ENCODE assay signal across 1 cellular context in genomic region chr4:55729306-55730142, GRCh38.
TF ChIP-seq lines count a peak whose summit lies in the region.

No MANE protein-coding gene starts in this region.

TF ChIP-seq in K562, 482 proteins besides CTCF, POLR2A, EP300 and RAD21 (continued from another document and continues in another):
- TF ChIP-seq, protein P1, sequence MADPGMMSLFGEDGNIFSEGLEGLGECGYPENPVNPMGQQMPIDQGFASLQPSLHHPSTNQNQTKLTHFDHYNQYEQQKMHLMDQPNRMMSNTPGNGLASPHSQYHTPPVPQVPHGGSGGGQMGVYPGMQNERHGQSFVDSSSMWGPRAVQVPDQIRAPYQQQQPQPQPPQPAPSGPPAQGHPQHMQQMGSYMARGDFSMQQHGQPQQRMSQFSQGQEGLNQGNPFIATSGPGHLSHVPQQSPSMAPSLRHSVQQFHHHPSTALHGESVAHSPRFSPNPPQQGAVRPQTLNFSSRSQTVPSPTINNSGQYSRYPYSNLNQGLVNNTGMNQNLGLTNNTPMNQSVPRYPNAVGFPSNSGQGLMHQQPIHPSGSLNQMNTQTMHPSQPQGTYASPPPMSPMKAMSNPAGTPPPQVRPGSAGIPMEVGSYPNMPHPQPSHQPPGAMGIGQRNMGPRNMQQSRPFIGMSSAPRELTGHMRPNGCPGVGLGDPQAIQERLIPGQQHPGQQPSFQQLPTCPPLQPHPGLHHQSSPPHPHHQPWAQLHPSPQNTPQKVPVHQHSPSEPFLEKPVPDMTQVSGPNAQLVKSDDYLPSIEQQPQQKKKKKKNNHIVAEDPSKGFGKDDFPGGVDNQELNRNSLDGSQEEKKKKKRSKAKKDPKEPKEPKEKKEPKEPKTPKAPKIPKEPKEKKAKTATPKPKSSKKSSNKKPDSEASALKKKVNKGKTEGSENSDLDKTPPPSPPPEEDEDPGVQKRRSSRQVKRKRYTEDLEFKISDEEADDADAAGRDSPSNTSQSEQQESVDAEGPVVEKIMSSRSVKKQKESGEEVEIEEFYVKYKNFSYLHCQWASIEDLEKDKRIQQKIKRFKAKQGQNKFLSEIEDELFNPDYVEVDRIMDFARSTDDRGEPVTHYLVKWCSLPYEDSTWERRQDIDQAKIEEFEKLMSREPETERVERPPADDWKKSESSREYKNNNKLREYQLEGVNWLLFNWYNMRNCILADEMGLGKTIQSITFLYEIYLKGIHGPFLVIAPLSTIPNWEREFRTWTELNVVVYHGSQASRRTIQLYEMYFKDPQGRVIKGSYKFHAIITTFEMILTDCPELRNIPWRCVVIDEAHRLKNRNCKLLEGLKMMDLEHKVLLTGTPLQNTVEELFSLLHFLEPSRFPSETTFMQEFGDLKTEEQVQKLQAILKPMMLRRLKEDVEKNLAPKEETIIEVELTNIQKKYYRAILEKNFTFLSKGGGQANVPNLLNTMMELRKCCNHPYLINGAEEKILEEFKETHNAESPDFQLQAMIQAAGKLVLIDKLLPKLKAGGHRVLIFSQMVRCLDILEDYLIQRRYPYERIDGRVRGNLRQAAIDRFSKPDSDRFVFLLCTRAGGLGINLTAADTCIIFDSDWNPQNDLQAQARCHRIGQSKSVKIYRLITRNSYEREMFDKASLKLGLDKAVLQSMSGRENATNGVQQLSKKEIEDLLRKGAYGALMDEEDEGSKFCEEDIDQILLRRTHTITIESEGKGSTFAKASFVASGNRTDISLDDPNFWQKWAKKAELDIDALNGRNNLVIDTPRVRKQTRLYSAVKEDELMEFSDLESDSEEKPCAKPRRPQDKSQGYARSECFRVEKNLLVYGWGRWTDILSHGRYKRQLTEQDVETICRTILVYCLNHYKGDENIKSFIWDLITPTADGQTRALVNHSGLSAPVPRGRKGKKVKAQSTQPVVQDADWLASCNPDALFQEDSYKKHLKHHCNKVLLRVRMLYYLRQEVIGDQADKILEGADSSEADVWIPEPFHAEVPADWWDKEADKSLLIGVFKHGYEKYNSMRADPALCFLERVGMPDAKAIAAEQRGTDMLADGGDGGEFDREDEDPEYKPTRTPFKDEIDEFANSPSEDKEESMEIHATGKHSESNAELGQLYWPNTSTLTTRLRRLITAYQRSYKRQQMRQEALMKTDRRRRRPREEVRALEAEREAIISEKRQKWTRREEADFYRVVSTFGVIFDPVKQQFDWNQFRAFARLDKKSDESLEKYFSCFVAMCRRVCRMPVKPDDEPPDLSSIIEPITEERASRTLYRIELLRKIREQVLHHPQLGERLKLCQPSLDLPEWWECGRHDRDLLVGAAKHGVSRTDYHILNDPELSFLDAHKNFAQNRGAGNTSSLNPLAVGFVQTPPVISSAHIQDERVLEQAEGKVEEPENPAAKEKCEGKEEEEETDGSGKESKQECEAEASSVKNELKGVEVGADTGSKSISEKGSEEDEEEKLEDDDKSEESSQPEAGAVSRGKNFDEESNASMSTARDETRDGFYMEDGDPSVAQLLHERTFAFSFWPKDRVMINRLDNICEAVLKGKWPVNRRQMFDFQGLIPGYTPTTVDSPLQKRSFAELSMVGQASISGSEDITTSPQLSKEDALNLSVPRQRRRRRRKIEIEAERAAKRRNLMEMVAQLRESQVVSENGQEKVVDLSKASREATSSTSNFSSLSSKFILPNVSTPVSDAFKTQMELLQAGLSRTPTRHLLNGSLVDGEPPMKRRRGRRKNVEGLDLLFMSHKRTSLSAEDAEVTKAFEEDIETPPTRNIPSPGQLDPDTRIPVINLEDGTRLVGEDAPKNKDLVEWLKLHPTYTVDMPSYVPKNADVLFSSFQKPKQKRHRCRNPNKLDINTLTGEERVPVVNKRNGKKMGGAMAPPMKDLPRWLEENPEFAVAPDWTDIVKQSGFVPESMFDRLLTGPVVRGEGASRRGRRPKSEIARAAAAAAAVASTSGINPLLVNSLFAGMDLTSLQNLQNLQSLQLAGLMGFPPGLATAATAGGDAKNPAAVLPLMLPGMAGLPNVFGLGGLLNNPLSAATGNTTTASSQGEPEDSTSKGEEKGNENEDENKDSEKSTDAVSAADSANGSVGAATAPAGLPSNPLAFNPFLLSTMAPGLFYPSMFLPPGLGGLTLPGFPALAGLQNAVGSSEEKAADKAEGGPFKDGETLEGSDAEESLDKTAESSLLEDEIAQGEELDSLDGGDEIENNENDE (IDR thresholded peaks at IDR 0.05; ENCODE audit: low read depth, low read length) = no peak
- TF ChIP-seq, protein P2, sequence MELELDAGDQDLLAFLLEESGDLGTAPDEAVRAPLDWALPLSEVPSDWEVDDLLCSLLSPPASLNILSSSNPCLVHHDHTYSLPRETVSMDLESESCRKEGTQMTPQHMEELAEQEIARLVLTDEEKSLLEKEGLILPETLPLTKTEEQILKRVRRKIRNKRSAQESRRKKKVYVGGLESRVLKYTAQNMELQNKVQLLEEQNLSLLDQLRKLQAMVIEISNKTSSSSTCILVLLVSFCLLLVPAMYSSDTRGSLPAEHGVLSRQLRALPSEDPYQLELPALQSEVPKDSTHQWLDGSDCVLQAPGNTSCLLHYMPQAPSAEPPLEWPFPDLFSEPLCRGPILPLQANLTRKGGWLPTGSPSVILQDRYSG (tag; conservative IDR thresholded peaks at IDR 0.05; ENCODE audit: low read depth) = no peak
- TF ChIP-seq ZNF79 (CRISPR knock-in tag; IDR thresholded peaks at IDR 0.05; ENCODE audit: low read depth) (no peak), GATAD2B (IDR thresholded peaks at IDR 0.05; ENCODE audit: borderline replicate concordance) (peak; percentile 25; the same call in 1 of the 2 replicates), PRDM10 (IDR thresholded peaks at IDR 0.05; ENCODE audit: partially characterized antibody) (peak; percentile 76), HNRNPLL (IDR thresholded peaks at IDR 0.05; ENCODE audit: low read depth, low read length, poor library complexity, severe bottlenecking) (no peak), NCOA1 (IDR thresholded peaks at IDR 0.05; ENCODE audit: low read depth) (peak; percentile 94), ZNF263 (CRISPR knock-in tag; IDR thresholded peaks at IDR 0.05; ENCODE audit: borderline replicate concordance) (no peak), RERE (CRISPR knock-in tag; IDR thresholded peaks at IDR 0.05; ENCODE audit: borderline replicate concordance) (no peak), RFX1 (IDR thresholded peaks at IDR 0.05) (no peak), MYC (IDR thresholded peaks at IDR 0.05; ENCODE audit: low read depth, low read length) (peak; percentile 51; the same call in 1 of the 2 replicates), MYC (CRISPR knock-in tag; IDR thresholded peaks at IDR 0.05; ENCODE audit: borderline replicate concordance, low read depth) (no peak), CREB1 (IDR thresholded peaks at IDR 0.05) (0 out of 2 replicates have a peak, but pooled peaks have one; percentile 29), CREB1 (CRISPR knock-in tag; IDR thresholded peaks at IDR 0.05) (no peak), NFRKB (IDR thresholded peaks at IDR 0.05; ENCODE audit: low read depth) (peak; percentile 73; the same call in 1 of the 2 replicates), ZBTB8A (IDR thresholded peaks at IDR 0.05; ENCODE audit: partially characterized antibody) (no peak), DMBX1 (CRISPR knock-in tag; IDR thresholded peaks at IDR 0.05; ENCODE audit: borderline replicate concordance) (no peak), TRIM24 (IDR thresholded peaks at IDR 0.05) (peak; percentile 78 to 87), TBL1XR1 (IDR thresholded peaks at IDR 0.05; ENCODE audit: low read length in 2 of 2) (peak in 1 of 2 experiments; percentile 89; a peak in 3 of 4 replicates), SLC30A9 (CRISPR knock-in tag; IDR thresholded peaks at IDR 0.05) (no peak), ZNF589 (CRISPR knock-in tag; IDR thresholded peaks at IDR 0.05; ENCODE audit: low read depth) (no peak), LEF1 (IDR thresholded peaks at IDR 0.05) (peak; percentile 98), ATF1 (CRISPR knock-in tag; IDR thresholded peaks at IDR 0.05) (no peak), ATF1 (tag; IDR thresholded peaks at IDR 0.05) (0 out of 2 replicates have a peak, but pooled peaks have one; percentile 31), ZNF140 (CRISPR knock-in tag; IDR thresholded peaks at IDR 0.05) (no peak), COPS2 (conservative IDR thresholded peaks at IDR 0.05) (no peak), ZKSCAN8 (CRISPR knock-in tag; IDR thresholded peaks at IDR 0.05) (no peak)
- TF ChIP-seq, protein P3, sequence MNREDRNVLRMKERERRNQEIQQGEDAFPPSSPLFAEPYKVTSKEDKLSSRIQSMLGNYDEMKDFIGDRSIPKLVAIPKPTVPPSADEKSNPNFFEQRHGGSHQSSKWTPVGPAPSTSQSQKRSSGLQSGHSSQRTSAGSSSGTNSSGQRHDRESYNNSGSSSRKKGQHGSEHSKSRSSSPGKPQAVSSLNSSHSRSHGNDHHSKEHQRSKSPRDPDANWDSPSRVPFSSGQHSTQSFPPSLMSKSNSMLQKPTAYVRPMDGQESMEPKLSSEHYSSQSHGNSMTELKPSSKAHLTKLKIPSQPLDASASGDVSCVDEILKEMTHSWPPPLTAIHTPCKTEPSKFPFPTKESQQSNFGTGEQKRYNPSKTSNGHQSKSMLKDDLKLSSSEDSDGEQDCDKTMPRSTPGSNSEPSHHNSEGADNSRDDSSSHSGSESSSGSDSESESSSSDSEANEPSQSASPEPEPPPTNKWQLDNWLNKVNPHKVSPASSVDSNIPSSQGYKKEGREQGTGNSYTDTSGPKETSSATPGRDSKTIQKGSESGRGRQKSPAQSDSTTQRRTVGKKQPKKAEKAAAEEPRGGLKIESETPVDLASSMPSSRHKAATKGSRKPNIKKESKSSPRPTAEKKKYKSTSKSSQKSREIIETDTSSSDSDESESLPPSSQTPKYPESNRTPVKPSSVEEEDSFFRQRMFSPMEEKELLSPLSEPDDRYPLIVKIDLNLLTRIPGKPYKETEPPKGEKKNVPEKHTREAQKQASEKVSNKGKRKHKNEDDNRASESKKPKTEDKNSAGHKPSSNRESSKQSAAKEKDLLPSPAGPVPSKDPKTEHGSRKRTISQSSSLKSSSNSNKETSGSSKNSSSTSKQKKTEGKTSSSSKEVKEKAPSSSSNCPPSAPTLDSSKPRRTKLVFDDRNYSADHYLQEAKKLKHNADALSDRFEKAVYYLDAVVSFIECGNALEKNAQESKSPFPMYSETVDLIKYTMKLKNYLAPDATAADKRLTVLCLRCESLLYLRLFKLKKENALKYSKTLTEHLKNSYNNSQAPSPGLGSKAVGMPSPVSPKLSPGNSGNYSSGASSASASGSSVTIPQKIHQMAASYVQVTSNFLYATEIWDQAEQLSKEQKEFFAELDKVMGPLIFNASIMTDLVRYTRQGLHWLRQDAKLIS (CRISPR knock-in tag; IDR thresholded peaks at IDR 0.05) = no peak
- TF ChIP-seq, protein P4, sequence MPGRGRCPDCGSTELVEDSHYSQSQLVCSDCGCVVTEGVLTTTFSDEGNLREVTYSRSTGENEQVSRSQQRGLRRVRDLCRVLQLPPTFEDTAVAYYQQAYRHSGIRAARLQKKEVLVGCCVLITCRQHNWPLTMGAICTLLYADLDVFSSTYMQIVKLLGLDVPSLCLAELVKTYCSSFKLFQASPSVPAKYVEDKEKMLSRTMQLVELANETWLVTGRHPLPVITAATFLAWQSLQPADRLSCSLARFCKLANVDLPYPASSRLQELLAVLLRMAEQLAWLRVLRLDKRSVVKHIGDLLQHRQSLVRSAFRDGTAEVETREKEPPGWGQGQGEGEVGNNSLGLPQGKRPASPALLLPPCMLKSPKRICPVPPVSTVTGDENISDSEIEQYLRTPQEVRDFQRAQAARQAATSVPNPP (IDR thresholded peaks at IDR 0.05; ENCODE audit: borderline replicate concordance, insufficient read depth, insufficient read length) = no peak
